Comparison of ENCODE assay signal across 2 cellular contexts in the genomic region with DNA sequence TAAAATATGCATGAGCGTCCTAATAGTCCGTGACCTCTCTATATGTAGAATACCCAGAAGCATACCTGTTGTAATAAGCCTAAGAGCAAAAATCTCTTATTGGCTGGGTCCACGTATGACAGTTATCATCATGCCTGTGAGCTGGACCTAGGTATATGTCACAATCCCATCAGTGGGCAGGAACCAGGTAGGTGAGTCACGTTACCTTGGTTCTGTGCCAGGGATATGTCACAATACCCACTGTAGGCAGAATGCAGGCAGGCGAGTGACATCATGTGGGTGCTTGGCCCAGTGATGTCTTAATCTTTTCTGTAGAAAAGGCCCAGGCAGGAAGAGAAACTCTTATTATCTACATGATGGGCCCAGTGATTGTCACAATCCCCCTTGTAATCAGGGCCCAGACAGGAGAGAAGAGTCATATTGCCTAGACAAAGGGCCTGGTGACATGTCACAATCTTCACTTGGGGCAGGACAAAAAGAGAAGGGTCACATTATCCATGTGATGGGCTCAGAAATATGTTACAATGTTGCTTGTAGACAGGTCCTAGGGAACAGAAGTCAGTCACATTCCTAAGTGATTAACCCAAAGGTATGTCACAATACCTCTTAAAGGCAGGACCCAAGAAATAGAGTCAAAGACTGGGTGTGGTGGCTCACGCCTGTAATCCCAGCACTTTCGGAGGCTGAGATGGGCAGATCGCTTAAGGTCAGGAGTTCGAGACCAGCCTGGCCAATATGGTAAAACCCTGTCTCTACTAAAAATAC.
TF ChIP-seq lines count a peak whose summit lies in the region.

No MANE protein-coding gene starts in this region.

TF ChIP-seq in IMR-90, 13 proteins besides CTCF, POLR2A, EP300 and RAD21:
- TF ChIP-seq NFE2L2 (IDR thresholded peaks at IDR 0.05; ENCODE audit: low read depth, low read length) = no peak
- no peak for TF ChIP-seq MAFK (IDR thresholded peaks at IDR 0.05; ENCODE audit: low read depth, low read length)
- no peak for TF ChIP-seq FOS (IDR thresholded peaks at IDR 0.05; ENCODE audit: low read depth, low read length)
- 0 out of 2 replicates have a peak, but pooled peaks have one; percentile 7 for TF ChIP-seq CEBPB (IDR thresholded peaks at IDR 0.05; ENCODE audit: low read depth, low read length)
- TF ChIP-seq RFX5 (IDR thresholded peaks at IDR 0.05; ENCODE audit: low read depth, low read length) = no peak
- no peak for TF ChIP-seq RCOR1 (IDR thresholded peaks at IDR 0.05; ENCODE audit: insufficient replicate concordance, low read length)

TF ChIP-seq in HepG2, 621 proteins besides CTCF, POLR2A, EP300 and RAD21:
- 0 out of 2 replicates have a peak, but pooled peaks have one; percentile 25 for TF ChIP-seq CEBPB (IDR thresholded peaks at IDR 0.05; ENCODE audit: borderline replicate concordance, low read depth, low read length)
- TF ChIP-seq SIN3B (IDR thresholded peaks at IDR 0.05; ENCODE audit: low read length) = no peak
- TF ChIP-seq RXRB (CRISPR knock-in tag; IDR thresholded peaks at IDR 0.05; ENCODE audit: borderline replicate concordance) = no peak
- no peak for TF ChIP-seq MEIS2 (CRISPR knock-in tag; IDR thresholded peaks at IDR 0.05)
- 0 out of 2 replicates have a peak, but pooled peaks have one; percentile 24 for TF ChIP-seq CREB1 (IDR thresholded peaks at IDR 0.05)
- TF ChIP-seq CREB1 (CRISPR knock-in tag; IDR thresholded peaks at IDR 0.05) = no peak
